Comparison of ENCODE assay signal across 22 cellular contexts in the genomic region with DNA sequence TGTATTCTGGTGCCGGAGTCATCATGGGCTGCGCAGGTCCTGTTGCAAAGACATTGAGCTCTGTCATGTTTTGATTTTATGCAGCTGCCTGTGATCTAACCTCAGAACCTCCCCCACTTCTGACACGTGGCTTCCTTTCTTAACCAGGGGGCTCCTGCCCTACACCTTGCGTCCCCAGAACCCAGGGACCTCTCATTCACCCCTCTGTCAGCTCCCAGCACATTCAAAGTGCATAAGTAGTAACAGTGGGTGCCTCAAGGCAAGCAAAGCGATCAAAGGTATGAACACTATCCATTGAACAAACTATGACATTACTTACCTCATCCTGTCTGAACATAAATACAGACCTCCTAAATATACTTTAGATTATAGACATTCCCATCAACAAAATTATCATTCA.
A peak's percentile ranks its signal among the peaks of the same experiment; 100 is the strongest.
DNase-seq lines count a peak whose midpoint lies in the region; FAIRE-seq and TF ChIP-seq lines count a peak whose summit lies in the region.
"Had no signal": no experiment of that assay in that cellular context is flagged by ENCODE, and none has a peak within 500 bp of the region (broad histone marks: within the 10 kb centered on the region; RNA-seq: fewer than 3 reads in every experiment).

No MANE protein-coding gene starts in this region.

- H3K9me3 Mint-ChIP-seq in Caco-2 (ENCODE audit: unreplicated experiment) (peaks cover 10% of the 10 kb centered on the region), mesothelial cell of epicardium (peaks cover 10% of the 10 kb centered on the region), type B pancreatic cell (peaks cover 7% of the 10 kb centered on the region)

- CTCF ChIA-PET in Caco-2 (lab: Charles Lee): interaction anchor here (0.6 to 1.1 kb wide), 4 partner anchors 47 to 190 kb away, joined by 3 to 4 read pairs (median 3); no protein-coding TSS in a partner anchor

- H3K27ac Mint-ChIP-seq in Caco-2 (ENCODE audit: unreplicated experiment): peak overlapping the region; percentile 88
- H3K27ac Mint-ChIP-seq in mesothelial cell of epicardium: peak overlapping the region; percentile 87
- H3K27ac Mint-ChIP-seq in type B pancreatic cell: peak overlapping the region; percentile 66
- H3K27ac Mint-ChIP-seq: CD14-positive monocyte; CD4-positive, alpha-beta memory T cell; HFFc6 had no signal

- H3K9me3 ChIP-seq in Caco-2 (peaks cover 3% of the 10 kb centered on the region; the same call in 1 of the 2 replicates), small intestine (ENCODE audit: control insufficient read depth, low read depth) (no peaks in the 10 kb centered on the region)

- no peaks in the 10 kb centered on the region for H3K27me3 ChIP-seq in Caco-2 (replicated peaks; ENCODE audit: control insufficient read depth, insufficient read depth, low read length)
- H3K27me3 ChIP-seq in small intestine (ENCODE audit: control insufficient read depth in 2 of 2, insufficient read depth in 2 of 2, low read length in 2 of 2): no peaks in the 10 kb centered on the region
- H3K27me3 ChIP-seq: BLaER1 had no signal

- intact Hi-C loops in Caco-2 (cut with micrococcal nuclease; ENCODE audit: unreplicated experiment): loop anchor here (1.0 to 2.0 kb wide), 4 partner anchors 10 to 190 kb away; no protein-coding TSS in a partner anchor

- TF ChIP-seq CTCF in Caco-2 (IDR thresholded peaks at IDR 0.05; ENCODE audit: insufficient read depth in 1 of 2, low read depth in 1 of 2, low read length in 1 of 2, severe bottlenecking in 1 of 2, unreplicated experiment in 1 of 2) (no peak), mesothelial cell of epicardium (IDR thresholded peaks at IDR 0.05; ENCODE audit: unreplicated experiment) (no peak), type B pancreatic cell (conservative IDR thresholded peaks at IDR 0.05) (no peak), coronary artery (IDR thresholded peaks at IDR 0.05) (no peak)

- no peak for FAIRE-seq in small intestine (lab: Jason Lieb, UNC)
- FAIRE-seq: GM12891, GM19239, HTR-8/SVneo had no signal

- POLR2A ChIA-PET in Caco-2 (lab: Charles Lee): no interaction called here

- H3K4me1 ChIP-seq in Caco-2: peaks cover 69% of the 10 kb centered on the region
- H3K4me1 ChIP-seq in small intestine (ENCODE audit: control insufficient read depth in 2 of 2, insufficient read depth in 1 of 2, low read depth in 1 of 2, low read length in 1 of 2): no peaks in the 10 kb centered on the region
- H3K4me1 ChIP-seq: BLaER1 had no signal

- BruUV-seq in Caco-2 (replicated peaks; lab: Mats Ljungman, UMichigan): no TSS peak

- H3K27me3 Mint-ChIP-seq in Caco-2 (ENCODE audit: insufficient read depth, unreplicated experiment) (no peaks in the 10 kb centered on the region), mesothelial cell of epicardium (ENCODE audit: low read depth) (no peaks in the 10 kb centered on the region), type B pancreatic cell (no peaks in the 10 kb centered on the region)

- peak overlapping the region; percentile 52 for H3K4me3 Mint-ChIP-seq in Caco-2 (ENCODE audit: unreplicated experiment)
- no peak overlapping the region for H3K4me3 Mint-ChIP-seq in mesothelial cell of epicardium
- H3K4me3 Mint-ChIP-seq in type B pancreatic cell: no peak overlapping the region
- H3K4me3 Mint-ChIP-seq: CD14-positive monocyte; CD4-positive, alpha-beta memory T cell; HFFc6 had no signal

- no peaks in the 10 kb centered on the region for H3K36me3 ChIP-seq in Caco-2 (ENCODE audit: control insufficient read depth, insufficient read depth, low read length)
- H3K36me3 ChIP-seq in small intestine (ENCODE audit: control insufficient read depth in 2 of 2, insufficient read depth in 2 of 2, low read length in 2 of 2): no peaks in the 10 kb centered on the region
- H3K36me3 ChIP-seq: BLaER1 had no signal

- 79 to 87% (median 86%) methylated on average over 5 of the region's 5 CpGs for WGBS in small intestine, 3 donors

- H3K36me3 Mint-ChIP-seq in Caco-2 (ENCODE audit: insufficient read depth, unreplicated experiment): peaks cover 11% of the 10 kb centered on the region
- H3K36me3 Mint-ChIP-seq in mesothelial cell of epicardium: peaks cover 2% of the 10 kb centered on the region
- H3K36me3 Mint-ChIP-seq in type B pancreatic cell: peaks cover 7% of the 10 kb centered on the region
- H3K36me3 Mint-ChIP-seq: CD14-positive monocyte; CD4-positive, alpha-beta memory T cell had no signal

- H3K27ac ChIP-seq in small intestine (ENCODE audit: low read depth in 1 of 2, low read length in 1 of 2) (no peak overlapping the region), coronary artery (no peak overlapping the region)
- H3K27ac ChIP-seq: BLaER1, GM23248 had no signal

- H3K4me1 Mint-ChIP-seq in Caco-2 (ENCODE audit: low read depth, unreplicated experiment) (peaks cover 55% of the 10 kb centered on the region), mesothelial cell of epicardium (peaks cover 40% of the 10 kb centered on the region), type B pancreatic cell (ENCODE audit: unreplicated experiment) (peaks cover 50% of the 10 kb centered on the region)
- H3K4me1 Mint-ChIP-seq: CD14-positive monocyte; CD4-positive, alpha-beta memory T cell had no signal

- DNase-seq in Caco-2 (peak; percentile 62 to 66), NCI-H146 treated with DMSO at 0.1 percent for 48 hours (lab: John Stamatoyannopoulos, UW; ENCODE audit: unreplicated experiment) (peak; percentile 59), mesothelial cell of epicardium (ENCODE audit: low spot score in 2 of 2, unreplicated experiment in 2 of 2) (no peak), type B pancreatic cell (ENCODE audit: extremely low spot score, unreplicated experiment) (no peak), small intestine (no peak), coronary artery (ENCODE audit: low spot score) (no peak), NCI-H2171 treated with DMSO at 0.1 percent for 48 hours (lab: John Stamatoyannopoulos, UW) (no peak)
- DNase-seq: 8988T; Calu3; CD4-positive, alpha-beta memory T cell; DMS53; DND-41; EL; GM23248; H7; HFFc6; IMR-90 had no signal

- H3K4me3 ChIP-seq in Caco-2 (ENCODE audit: low read depth, low read length) (no peak overlapping the region), small intestine (ENCODE audit: low read depth in 1 of 2, low read length in 2 of 2) (no peak overlapping the region), coronary artery (no peak overlapping the region)
- H3K4me3 ChIP-seq: BLaER1, GM23248 had no signal

Comparison
In these comparisons a context has a peak if more than half of its experiments do, and no peak if none do; other contexts are left out.
1. DNase-seq: peak in Caco-2 (2 of 2) and NCI-H146 treated with DMSO at 0.1 percent for 48 hours (single experiment); none in mesothelial cell of epicardium (0 of 2), type B pancreatic cell (single experiment), small intestine (single experiment), coronary artery (single experiment) and NCI-H2171 treated with DMSO at 0.1 percent for 48 hours (single experiment).
2. Peak in every context shown above with its lines, with median percentiles within 50 percentile points of each other: H3K27ac Mint-ChIP-seq.